ENCODE assay signal across 8 cellular contexts in the genomic region with DNA sequence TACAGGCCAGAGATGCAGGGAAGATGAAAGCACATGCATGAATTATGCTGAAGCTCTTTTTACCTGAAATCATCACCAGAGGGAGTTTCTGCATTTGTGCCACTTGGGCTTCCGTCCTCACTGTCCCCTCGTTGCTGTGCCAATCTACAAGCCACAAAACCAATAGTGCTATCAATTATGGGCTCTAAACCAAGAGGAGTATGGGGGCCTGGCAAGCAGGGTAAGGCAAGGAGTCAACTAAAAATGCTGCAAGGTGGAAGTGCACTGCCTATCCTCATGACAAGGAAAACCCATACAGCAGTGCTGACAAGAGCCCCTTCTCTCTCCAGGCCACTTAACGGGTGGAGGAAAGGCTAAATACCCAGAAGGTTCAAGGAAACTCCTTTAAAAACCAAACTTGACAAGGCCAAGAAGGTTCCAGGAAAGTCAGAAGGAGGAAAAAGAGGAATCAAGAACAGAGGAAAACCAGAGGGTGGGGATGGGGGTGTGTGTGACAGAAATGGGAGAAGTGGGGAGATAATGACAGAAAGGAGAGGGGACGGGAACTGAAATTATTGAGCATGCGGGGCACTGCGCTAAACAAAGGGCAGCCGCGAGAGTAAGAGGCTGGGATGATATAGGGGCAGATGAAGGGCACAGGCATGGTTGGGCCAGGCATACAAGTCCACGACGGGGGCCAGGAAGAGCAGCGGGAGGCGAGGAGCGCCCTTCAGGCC. TPM values are rescaled to one million over a fixed set of nuclear protein-coding genes. Genes with fewer than 3 reads are reported as not detected.
DNase-seq lines count a peak whose midpoint lies in the region; ATAC-seq and TF ChIP-seq lines count a peak whose summit lies in the region.

No MANE protein-coding gene starts in this region.

- H3K36me3 Mint-ChIP-seq in T-helper 17 cell (ENCODE audit: low read depth): peaks cover 4% of the 10 kb centered on the region

- peak overlapping the region; percentile 98 for H3K4me3 Mint-ChIP-seq in T-helper 17 cell

- H3K27me3 ChIP-seq in HUES64 (ENCODE audit: insufficient read depth, low read length): no peaks in the 10 kb centered on the region

- H3K9me3 ChIP-seq in HUES64 (ENCODE audit: insufficient read depth, low read depth, low read length) (no peaks in the 10 kb centered on the region), T-helper 17 cell (ENCODE audit: control insufficient read depth, low read length, poor library complexity, severe bottlenecking) (no peaks in the 10 kb centered on the region)

- DNase-seq in NCI-H345 (lab: John Stamatoyannopoulos, UW) (peak; percentile 32), NCI-H345 treated with DMSO at 0.1 percent for 48 hours (lab: John Stamatoyannopoulos, UW; ENCODE audit: unreplicated experiment) (no peak), T-helper 17 cell (peak in 2 of 3 donors; percentile 32 to 38), cardiac fibroblast (ENCODE audit: low read depth in 2 of 2) (peak in 1 of 2 donors; percentile 36), left kidney (ENCODE audit: low read depth, low spot score) (peak; percentile 64), foreskin melanocyte (no peak)
- DNase-seq in stimulated activated CD8-positive, alpha-beta memory T cell treated with anti-CD3 and anti-CD28 coated beads, Interleukin-12 subunit alpha, Interleukin-12 subunit beta, amount 100 ng/mL, for 4 hours (ENCODE audit: low read depth): peak; percentile 14

- H3K27me3 Mint-ChIP-seq in T-helper 17 cell: no peaks in the 10 kb centered on the region

- WGBS in HUES64: 14% methylated on average over 13 of the region's 13 CpGs

- H3K4me3 ChIP-seq in HUES64 (ENCODE audit: low read length) (peak overlapping the region; percentile 96), cardiac fibroblast (replicated peaks in 1 of 2; ENCODE audit: low read depth in 2 of 2, low read length in 2 of 2) (peak overlapping the region; percentile 61)

- peaks cover 7% of the 10 kb centered on the region; the same call in 1 of the 2 replicates for H3K4me1 ChIP-seq in HUES64 (ENCODE audit: insufficient read depth, low read length)

- H3K27ac Mint-ChIP-seq in T-helper 17 cell: peak overlapping the region; percentile 96

- H3K9ac ChIP-seq in HUES64 (ENCODE audit: low read depth, low read length): peak overlapping the region; percentile 92

- no peak for TF ChIP-seq CTCF in cardiac fibroblast (IDR thresholded peaks at IDR 0.05; ENCODE audit: low read depth, low read length)

- H3K36me3 ChIP-seq in HUES64 (ENCODE audit: insufficient read depth, low read length): peaks cover 37% of the 10 kb centered on the region

- H3K27ac ChIP-seq in HUES64 (ENCODE audit: low read depth, low read length): peak overlapping the region; percentile 47; the same call in 1 of the 2 replicates

- ATAC-seq in T-helper 17 cell: peak; percentile 61

- H3K4me1 Mint-ChIP-seq in T-helper 17 cell: peaks cover 15% of the 10 kb centered on the region

RNA-seq across cellular contexts. Expression of a gene that starts 0.7 kb away (rescaled TPM):
- polyA plus RNA-seq in HUES64 (2013, experiment 1 of 2): 31.6 TPM
- polyA plus RNA-seq in HUES64 (2013, experiment 2 of 2): 37.4 TPM
- total RNA-seq in T-helper 17 cell: 10 to 100 TPM; 11.6 to 11.8 TPM

RNA-seq across cellular contexts. Expression of a gene that starts 8.7 kb away (rescaled TPM):
- polyA plus RNA-seq in HUES64 (2013, experiment 1 of 2): 232 TPM
- polyA plus RNA-seq in HUES64 (2013, experiment 2 of 2): 217 TPM
- total RNA-seq in T-helper 17 cell: 100 to 1,000 TPM; 259 to 269 TPM

Comparison
In these comparisons a context has a peak if more than half of its experiments do, and no peak if none do; other contexts are left out.
1. DNase-seq: peak in NCI-H345 (single experiment), T-helper 17 cell (2 of 3), left kidney (single experiment) and stimulated activated CD8-positive, alpha-beta memory T cell treated with anti-CD3 and anti-CD28 coated beads, Interleukin-12 subunit alpha, Interleukin-12 subunit beta, amount 100 ng/mL, for 4 hours (single experiment); none in NCI-H345 treated with DMSO at 0.1 percent for 48 hours (single experiment) and foreskin melanocyte (single experiment).